8 cellular contexts compared by ENCODE assay signal in genomic region chr6:24359640-24360454, GRCh38. TPM values are rescaled to one million over a fixed set of nuclear protein-coding genes. Genes with fewer than 3 reads are reported as not detected.
A peak's percentile ranks its signal among the peaks of the same experiment; 100 is the strongest.
DNase-seq lines count a peak whose midpoint lies in the region; ATAC-seq and TF ChIP-seq lines count a peak whose summit lies in the region.

No MANE protein-coding gene starts in this region.

- peaks cover 0 to 2% (median 0%) of the 10 kb centered on the region in 7 donors for H3K9me3 Mint-ChIP-seq in CD4-positive, CD25-positive, alpha-beta regulatory T cell
- H3K9me3 Mint-ChIP-seq in activated CD8-positive, alpha-beta T cell treated with anti-CD3 and anti-CD28 coated beads for 36 hours: no peaks in the 10 kb centered on the region

- intact Hi-C loops in activated CD8-positive, alpha-beta T cell treated with anti-CD3 and anti-CD28 coated beads for 36 hours (cut with micrococcal nuclease): no loop called here

- H3K4me1 ChIP-seq in CD4-positive, CD25-positive, alpha-beta regulatory T cell (ENCODE audit: control insufficient read depth, insufficient read depth, low read length, poor library complexity, severe bottlenecking): peaks cover 21% of the 10 kb centered on the region
- peaks cover 14% of the 10 kb centered on the region for H3K4me1 ChIP-seq in effector memory CD4-positive, alpha-beta T cell (ENCODE audit: control insufficient read depth, insufficient read depth, low read length, poor library complexity, severe bottlenecking)

- peaks cover 0 to 26% (median 20%) of the 10 kb centered on the region in 4 donors for H3K4me1 Mint-ChIP-seq in CD4-positive, CD25-positive, alpha-beta regulatory T cell
- H3K4me1 Mint-ChIP-seq in activated CD8-positive, alpha-beta T cell treated with anti-CD3 and anti-CD28 coated beads for 36 hours (ENCODE audit: low read depth): peaks cover 15% of the 10 kb centered on the region

- H3K27me3 Mint-ChIP-seq in CD4-positive, CD25-positive, alpha-beta regulatory T cell: peaks cover 25% of the 10 kb centered on the region
- H3K27me3 Mint-ChIP-seq in activated CD8-positive, alpha-beta T cell treated with anti-CD3 and anti-CD28 coated beads for 36 hours: peaks cover 21% of the 10 kb centered on the region

- no peaks in the 10 kb centered on the region for H3K9me3 ChIP-seq in CD4-positive, CD25-positive, alpha-beta regulatory T cell (ENCODE audit: control insufficient read depth in 2 of 2, low read length in 2 of 2)
- no peaks in the 10 kb centered on the region for H3K9me3 ChIP-seq in effector memory CD4-positive, alpha-beta T cell (ENCODE audit: control insufficient read depth, low read length)

- H3K36me3 Mint-ChIP-seq in CD4-positive, CD25-positive, alpha-beta regulatory T cell: no peaks in the 10 kb centered on the region
- H3K36me3 Mint-ChIP-seq in activated CD8-positive, alpha-beta T cell treated with anti-CD3 and anti-CD28 coated beads for 36 hours (ENCODE audit: low read depth): no peaks in the 10 kb centered on the region

- H3K4me3 ChIP-seq in CD4-positive, CD25-positive, alpha-beta regulatory T cell (ENCODE audit: low read depth, low read length): peak overlapping the region; percentile 53
- peak overlapping the region; percentile 40 for H3K4me3 ChIP-seq in effector memory CD4-positive, alpha-beta T cell (ENCODE audit: insufficient read depth, low read depth, low read length, poor library complexity, severe bottlenecking)

- H3K27ac Mint-ChIP-seq in CD4-positive, CD25-positive, alpha-beta regulatory T cell: peak overlapping the region in 2 of 3 donors; percentile 77 to 80
- no peak overlapping the region for H3K27ac Mint-ChIP-seq in activated CD8-positive, alpha-beta T cell treated with anti-CD3 and anti-CD28 coated beads for 36 hours

- H3K27ac ChIP-seq in CD4-positive, CD25-positive, alpha-beta regulatory T cell (ENCODE audit: insufficient read depth, low read length, poor library complexity, severe bottlenecking): no peak overlapping the region
- no peak overlapping the region for H3K27ac ChIP-seq in effector memory CD4-positive, alpha-beta T cell (ENCODE audit: insufficient read depth, low read length, poor library complexity, severe bottlenecking)

- no peaks in the 10 kb centered on the region for H3K36me3 ChIP-seq in CD4-positive, CD25-positive, alpha-beta regulatory T cell (ENCODE audit: control insufficient read depth, insufficient read depth, low read length)
- H3K36me3 ChIP-seq in effector memory CD4-positive, alpha-beta T cell (ENCODE audit: control insufficient read depth, insufficient read depth, low read length): no peaks in the 10 kb centered on the region

- CTCF ChIA-PET in activated CD8-positive, alpha-beta T cell treated with anti-CD3 and anti-CD28 coated beads for 36 hours (lab: Charles Lee): interaction anchor here (0.7 to 2.2 kb wide), 17 partner anchors 12 to 1198 kb away, joined by 3 to 11 read pairs (median 3); partner anchors contain the start of genes ALDH5A1 and MRS2

- peak; percentile 95 for TF ChIP-seq CTCF in activated CD8-positive, alpha-beta T cell treated with anti-CD3 and anti-CD28 coated beads for 36 hours (IDR thresholded peaks at IDR 0.05)

- POLR2A ChIA-PET in activated CD8-positive, alpha-beta T cell treated with anti-CD3 and anti-CD28 coated beads for 36 hours (lab: Charles Lee): no interaction called here

- peak overlapping the region; percentile 72 to 86 (median 79) for H3K4me3 Mint-ChIP-seq in CD4-positive, CD25-positive, alpha-beta regulatory T cell
- peak overlapping the region; percentile 70 for H3K4me3 Mint-ChIP-seq in activated CD8-positive, alpha-beta T cell treated with anti-CD3 and anti-CD28 coated beads for 36 hours

- peak; percentile 50 to 86 (median 67) for DNase-seq in CD4-positive, CD25-positive, alpha-beta regulatory T cell
- DNase-seq in NCI-H82 (lab: John Stamatoyannopoulos, UW) (peak; percentile 93), lung microvascular endothelial cell (ENCODE audit: low read depth in 2 of 2) (peak; percentile 56 to 67)
- peak; percentile 89 for DNase-seq in activated CD8-positive, alpha-beta T cell treated with anti-CD3 and anti-CD28 coated beads for 36 hours
- peak; percentile 45 to 62 (median 56) for DNase-seq in effector memory CD4-positive, alpha-beta T cell
- peak; percentile 59 to 72 (median 68) for DNase-seq in stimulated activated CD4-positive, alpha-beta T cell treated with anti-CD3 and anti-CD28 coated beads, TNF-alpha, amount 100 ng/mL, for 4 hours (ENCODE audit: low read depth in 3 of 3)

- H3K27me3 ChIP-seq in CD4-positive, CD25-positive, alpha-beta regulatory T cell (ENCODE audit: control insufficient read depth, insufficient read depth, low read length): peaks cover 18% of the 10 kb centered on the region
- no peaks in the 10 kb centered on the region for H3K27me3 ChIP-seq in effector memory CD4-positive, alpha-beta T cell (replicated peaks; ENCODE audit: control insufficient read depth, insufficient read depth, low read length, poor library complexity, severe bottlenecking)

- ATAC-seq in CD4-positive, CD25-positive, alpha-beta regulatory T cell (ENCODE audit: low read depth in 2 of 2): peak; percentile 86 to 89
- peak; percentile 85 for ATAC-seq in GM19463 (IDR thresholded peaks at IDR 0.05; ENCODE audit: unreplicated experiment)
- ATAC-seq in HG03575 (IDR thresholded peaks at IDR 0.05; ENCODE audit: extremely low read depth, insufficient number of reproducible peaks, low FRiP score, unreplicated experiment): peak; percentile 52
- peak; percentile 93 for ATAC-seq in activated CD8-positive, alpha-beta T cell treated with anti-CD3 and anti-CD28 coated beads for 36 hours

RNA-seq across cellular contexts. Expression of gene DCDC2, which starts 2.0 kb away (rescaled TPM):
- total RNA-seq in CD4-positive, CD25-positive, alpha-beta regulatory T cell: not detected
- polyA plus RNA-seq in CD4-positive, CD25-positive, alpha-beta regulatory T cell: under 1 TPM in 1 of 4 donors, not detected in 3; 0.39 TPM
- total RNA-seq in activated CD8-positive, alpha-beta T cell treated with anti-CD3 and anti-CD28 coated beads for 36 hours: not detected
- total RNA-seq in lung microvascular endothelial cell: not detected in 2 replicates

RNA-seq across cellular contexts. Expression of gene MRS2, which starts 42.9 kb away (rescaled TPM):
- total RNA-seq in CD4-positive, CD25-positive, alpha-beta regulatory T cell: 9.7 TPM
- polyA plus RNA-seq in CD4-positive, CD25-positive, alpha-beta regulatory T cell: 10 to 100 TPM; 15.8 to 17.5 (median 16.4) TPM
- 10 to 100 TPM; 24.7 to 26.3 TPM for total RNA-seq in activated CD8-positive, alpha-beta T cell treated with anti-CD3 and anti-CD28 coated beads for 36 hours
- total RNA-seq in lung microvascular endothelial cell: 9.5 and 10.9 TPM in 2 replicates
